Comparison of ENCODE assay signal across 11 cellular contexts in genomic region chr1:220877348-220878095, GRCh38. TPM values are rescaled to one million over a fixed set of nuclear protein-coding genes. Genes with fewer than 3 reads are reported as not detected.
A peak's percentile ranks its signal among the peaks of the same experiment; 100 is the strongest.
DNase-seq lines count a peak whose midpoint lies in the region; ATAC-seq, FAIRE-seq and TF ChIP-seq lines count a peak whose summit lies in the region.
"Had no signal": no experiment of that assay in that cellular context is flagged by ENCODE, and none has a peak within 500 bp of the region (broad histone marks: within the 10 kb centered on the region; RNA-seq: fewer than 3 reads in every experiment).

No MANE protein-coding gene starts in this region.

- H3K27me3 ChIP-seq in endothelial cell of umbilical vein (ENCODE audit: control insufficient read depth in 2 of 2, insufficient read depth in 2 of 2, low read length in 2 of 2) (peaks cover 10 to 15% of the 10 kb centered on the region in 2 experiments), WERI-Rb-1 (ENCODE audit: insufficient read depth, low read depth, severe bottlenecking) (no peaks in the 10 kb centered on the region)

- peak overlapping the region; percentile 77 for H3K27ac ChIP-seq in endothelial cell of umbilical vein (ENCODE audit: insufficient read depth, low read depth, low read length)
- H3K27ac ChIP-seq in WERI-Rb-1 = no peak overlapping the region

- peaks cover 0 to 4% of the 10 kb centered on the region in 2 experiments for H3K36me3 ChIP-seq in endothelial cell of umbilical vein (ENCODE audit: control insufficient read depth in 2 of 2, extremely low read depth in 1 of 2, insufficient read depth in 2 of 2, low read length in 2 of 2)
- H3K36me3 ChIP-seq in WERI-Rb-1 = peaks cover 12% of the 10 kb centered on the region

- intact Hi-C loops in CD14-positive monocyte (cut with micrococcal nuclease) (loop anchor here (2.0 to 10.0 kb wide), 3 partner anchors 221 to 557 kb away; no protein-coding TSS in a partner anchor), endothelial cell of umbilical vein (cut with micrococcal nuclease) (loop anchor here (1.0 to 5.0 kb wide), 4 partner anchors 15 to 885 kb away; no protein-coding TSS in a partner anchor)

- peak overlapping the region; percentile 9 for H2AFZ ChIP-seq in endothelial cell of umbilical vein (ENCODE audit: low read depth, low read length)

- TF ChIP-seq POLR2A in endothelial cell of umbilical vein (IDR thresholded peaks at IDR 0.05; ENCODE audit: low read depth, low read length) = no peak

- peak; percentile 24 for FAIRE-seq in endothelial cell of umbilical vein (lab: Jason Lieb, UNC)

- peak overlapping the region; percentile 80 for H3K9ac ChIP-seq in endothelial cell of umbilical vein (replicated peaks; ENCODE audit: extremely low read depth, insufficient read depth, low read length)

- no peaks in the 10 kb centered on the region for H3K79me2 ChIP-seq in endothelial cell of umbilical vein (ENCODE audit: control insufficient read depth, insufficient read depth, low read length)

- H3K9me1 ChIP-seq in endothelial cell of umbilical vein (replicated peaks; ENCODE audit: control insufficient read depth, extremely low read depth, insufficient read depth, low read length) = no peaks in the 10 kb centered on the region

- H3K36me3 Mint-ChIP-seq in CD14-positive monocyte (peaks cover 6 to 24% of the 10 kb centered on the region in 2 donors), nephron (ENCODE audit: low read depth) (no peaks in the 10 kb centered on the region)

- peak overlapping the region in 2 of 3 experiments; percentile 3 to 23 for H3K4me3 ChIP-seq in endothelial cell of umbilical vein (replicated peaks in 1 of 3; ENCODE audit: insufficient read depth in 1 of 3, low read depth in 1 of 3, low read length in 3 of 3)
- no peak overlapping the region for H3K4me3 ChIP-seq in WERI-Rb-1 (ENCODE audit: low read depth, low read length)

- dilution Hi-C loops in endothelial cell of umbilical vein (cut with MboI; ENCODE audit: extremely low pct_ligation_motif_present, low sequenced_read_pairs) = no loop called here

- H3K9me3 ChIP-seq in endothelial cell of umbilical vein (replicated peaks; ENCODE audit: control insufficient read depth, insufficient read depth, low read length) (no peaks in the 10 kb centered on the region), WERI-Rb-1 (ENCODE audit: severe bottlenecking) (no peaks in the 10 kb centered on the region)

- peak overlapping the region; percentile 81 for H3K4me2 ChIP-seq in endothelial cell of umbilical vein (ENCODE audit: insufficient read depth, low read length)

- H3K9me3 Mint-ChIP-seq in CD14-positive monocyte (peaks cover 0 to 6% (median 0%) of the 10 kb centered on the region in 7 donors), nephron (peaks cover 6% of the 10 kb centered on the region)

- H3K27me3 Mint-ChIP-seq in CD14-positive monocyte (ENCODE audit: low read depth in 3 of 3) (peaks cover 0 to 9% (median 0%) of the 10 kb centered on the region in 3 donors), nephron (ENCODE audit: low read depth) (peaks cover 97% of the 10 kb centered on the region)

- peaks cover 56% of the 10 kb centered on the region for H3K4me1 Mint-ChIP-seq in CD14-positive monocyte
- H3K4me1 Mint-ChIP-seq in nephron = peaks cover 45% of the 10 kb centered on the region

- no peaks in the 10 kb centered on the region for H4K20me1 ChIP-seq in endothelial cell of umbilical vein (replicated peaks; ENCODE audit: control insufficient read depth, extremely low read depth, insufficient read depth, low read length)

- CTCF ChIA-PET in endothelial cell of umbilical vein (lab: Charles Lee) = interaction anchor here (1.0 to 8.1 kb wide), 10 partner anchors 25 to 1578 kb away, joined by 3 to 111 read pairs (median 8); no protein-coding TSS in a partner anchor

- H3K4me3 Mint-ChIP-seq in CD14-positive monocyte (peak overlapping the region; percentile 92 to 99), nephron (peak overlapping the region; percentile 57 to 92 (median 85))

- peaks cover 41% of the 10 kb centered on the region for H3K4me1 ChIP-seq in endothelial cell of umbilical vein (ENCODE audit: control insufficient read depth, extremely low read depth, insufficient read depth, low read length)

- TF ChIP-seq CTCF in CD14-positive monocyte (IDR thresholded peaks at IDR 0.05) (no peak), endothelial cell of umbilical vein (IDR thresholded peaks at IDR 0.05; ENCODE audit: extremely low read depth in 1 of 2, insufficient read depth in 1 of 2, low read depth in 1 of 2, low read length in 2 of 2) (no peak), nephron (IDR thresholded peaks at IDR 0.05; ENCODE audit: unreplicated experiment in 3 of 3) (no peak), WERI-Rb-1 (IDR thresholded peaks at IDR 0.05; ENCODE audit: low read depth, low read length) (no peak)

- POLR2A ChIA-PET in endothelial cell of umbilical vein (lab: Charles Lee) = interaction anchor here (0.6 kb wide), 1 partner anchor 558 kb away, joined by 4 read pairs; no protein-coding TSS in a partner anchor

- no peak for DNase-seq in CD14-positive monocyte (ENCODE audit: low spot score)
- peak; percentile 65 to 67 for DNase-seq in NOMO-1 (lab: John Stamatoyannopoulos, UW; ENCODE audit: unreplicated experiment in 2 of 2)
- no peak for DNase-seq in endothelial cell of umbilical vein (ENCODE audit: low read depth, low spot score)
- DNase-seq in NK-92 treated with Interleukin-12 subunit alpha and Interleukin-12 subunit beta, amount 100 ng/mL, for 24 hours (lab: John Stamatoyannopoulos, UW) = no peak
- no peak for DNase-seq in DMS153 treated with DMSO at 0.1 percent for 48 hours (lab: John Stamatoyannopoulos, UW; ENCODE audit: unreplicated experiment)
- DNase-seq in WERI-Rb-1 = no peak
- DNase-seq: COR-L47; foreskin fibroblast; stimulated activated CD4-positive, alpha-beta T cell treated with anti-CD3 and anti-CD28 coated beads, Interleukin-4, amount 100 ng/mL, for 24 hours had no signal

- BruUV-seq in endothelial cell of umbilical vein (replicated peaks; lab: Mats Ljungman, UMichigan) = no TSS peak

- no peak for ATAC-seq in HG02642 (IDR thresholded peaks at IDR 0.05; ENCODE audit: poor library complexity, unreplicated experiment)

- H3K27ac Mint-ChIP-seq in CD14-positive monocyte (peak overlapping the region; percentile 93 to 99 (median 96)), nephron (no peak overlapping the region)

TF ChIP-seq in endothelial cell of umbilical vein, 7 proteins besides CTCF, POLR2A, EP300 and RAD21:
- no peak for TF ChIP-seq MYC (IDR thresholded peaks at IDR 0.05; ENCODE audit: low read depth, low read length)
- TF ChIP-seq JUN (IDR thresholded peaks at IDR 0.05; ENCODE audit: borderline replicate concordance, insufficient read depth, insufficient read length, low read depth) = no peak
- no peak for TF ChIP-seq GATA2 (IDR thresholded peaks at IDR 0.05; ENCODE audit: insufficient read depth, insufficient read length, low read depth, low read length)
- TF ChIP-seq POLR2AphosphoS5 (IDR thresholded peaks at IDR 0.05; ENCODE audit: insufficient read depth, low read depth, low read length) = no peak
- TF ChIP-seq, protein P1, sequence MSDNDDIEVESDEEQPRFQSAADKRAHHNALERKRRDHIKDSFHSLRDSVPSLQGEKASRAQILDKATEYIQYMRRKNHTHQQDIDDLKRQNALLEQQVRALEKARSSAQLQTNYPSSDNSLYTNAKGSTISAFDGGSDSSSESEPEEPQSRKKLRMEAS (IDR thresholded peaks at IDR 0.05; ENCODE audit: insufficient read depth, insufficient read length) = no peak
- TF ChIP-seq FOS (IDR thresholded peaks at IDR 0.05; ENCODE audit: borderline replicate concordance, insufficient read depth, low read length) = no peak
- TF ChIP-seq EZH2 (IDR thresholded peaks at IDR 0.05; ENCODE audit: borderline replicate concordance, low read depth, low read length, severe bottlenecking) = peak; percentile 3
TF ChIP-seq in endothelial cell of umbilical vein: peak in this region for 1.

RNA-seq across cellular contexts. Expression of gene HLX, which starts 1.7 kb away (rescaled TPM):
- polyA plus RNA-seq in CD14-positive monocyte (10 to 100 TPM; 17.1 to 17.6 TPM), endothelial cell of umbilical vein (6.7 and 7.5 TPM in 2 replicates)
- total RNA-seq in endothelial cell of umbilical vein = 33.5 and 39.1 TPM in 2 replicates
- polyA plus RNA-seq in endothelial cell of umbilical vein (2011; cell fraction: cytosol; rRNA removed) = 4.9 and 5.7 TPM in 2 replicates
- polyA plus RNA-seq in endothelial cell of umbilical vein (2011; cell fraction: nucleus; rRNA removed) = 13.9 and 18.4 TPM in 2 replicates
- 8.3 and 9.2 TPM in 2 replicates for polyA plus RNA-seq in endothelial cell of umbilical vein (2012)
- polyA minus RNA-seq in endothelial cell of umbilical vein = 4.2 and 5.4 TPM in 2 replicates
- 3.1 TPM for polyA minus RNA-seq in endothelial cell of umbilical vein (2011; cell fraction: cytosol; rRNA and poly(A)+ RNA removed)
- polyA minus RNA-seq in endothelial cell of umbilical vein (2011; cell fraction: nucleus; rRNA and poly(A)+ RNA removed) = 7.5 and 10.3 TPM in 2 replicates

Comparison
In these comparisons a context has a peak if more than half of its experiments do, and no peak if none do; other contexts are left out.
1. DNase-seq: peak in NOMO-1 (2 of 2); none in CD14-positive monocyte (single experiment), endothelial cell of umbilical vein (single experiment), NK-92 treated with Interleukin-12 subunit alpha and Interleukin-12 subunit beta, amount 100 ng/mL, for 24 hours (single experiment), DMS153 treated with DMSO at 0.1 percent for 48 hours (single experiment) and WERI-Rb-1 (single experiment).
2. H3K27ac Mint-ChIP-seq: peak in CD14-positive monocyte (7 of 7); none in nephron (0 of 3).